Comparison of ENCODE assay signal across 1 cellular context in genomic region chr2:70789304-70790078, GRCh38.
TF ChIP-seq lines count a peak whose summit lies in the region.

No MANE protein-coding gene starts in this region.

TF ChIP-seq in K562, 482 proteins besides CTCF, POLR2A, EP300 and RAD21 (continued from another document):
- TF ChIP-seq ZKSCAN1 (IDR thresholded peaks at IDR 0.05; ENCODE audit: low read depth, low read length) (0 out of 2 replicates have a peak, but pooled peaks have one; percentile 17), NCOR1 (IDR thresholded peaks at IDR 0.05) (no peak), RNF2 (IDR thresholded peaks at IDR 0.05) (no peak)
- TF ChIP-seq, protein P1, sequence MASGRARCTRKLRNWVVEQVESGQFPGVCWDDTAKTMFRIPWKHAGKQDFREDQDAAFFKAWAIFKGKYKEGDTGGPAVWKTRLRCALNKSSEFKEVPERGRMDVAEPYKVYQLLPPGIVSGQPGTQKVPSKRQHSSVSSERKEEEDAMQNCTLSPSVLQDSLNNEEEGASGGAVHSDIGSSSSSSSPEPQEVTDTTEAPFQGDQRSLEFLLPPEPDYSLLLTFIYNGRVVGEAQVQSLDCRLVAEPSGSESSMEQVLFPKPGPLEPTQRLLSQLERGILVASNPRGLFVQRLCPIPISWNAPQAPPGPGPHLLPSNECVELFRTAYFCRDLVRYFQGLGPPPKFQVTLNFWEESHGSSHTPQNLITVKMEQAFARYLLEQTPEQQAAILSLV (tag; IDR thresholded peaks at IDR 0.05): no peak
